In the genomic region with DNA sequence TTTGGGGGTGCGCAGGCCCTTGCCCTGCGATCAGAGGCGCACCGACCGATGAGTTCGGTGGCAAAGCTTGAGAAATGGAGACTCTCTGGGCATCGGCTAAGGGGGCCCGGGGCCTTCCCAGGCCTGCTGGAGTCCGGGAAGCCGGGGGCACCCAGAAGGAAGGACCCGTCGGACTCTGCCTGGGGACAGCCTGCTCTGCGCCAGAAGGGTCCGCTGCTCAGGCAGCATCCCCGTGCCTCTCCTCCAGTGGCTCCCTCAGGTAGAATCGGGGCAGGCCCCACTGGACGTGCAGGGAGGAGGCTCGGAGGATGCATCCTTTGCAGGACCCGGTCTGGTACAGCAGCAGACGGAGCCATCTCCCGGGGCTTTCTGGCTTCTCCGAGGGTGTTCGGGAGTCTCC, we compare ENCODE assay signal across 7 cellular contexts.
DNase-seq lines count a peak whose midpoint lies in the region; ATAC-seq and TF ChIP-seq lines count a peak whose summit lies in the region.
"Not testable (repeated sequence)": the region's sequence is repeated elsewhere in the genome, so short reads cannot be mapped to it uniquely, and the experiment has no call there.

No MANE protein-coding gene starts in this region.

- not testable (repeated sequence) for H3K36me3 ChIP-seq in lung (ENCODE audit: control insufficient read depth in 2 of 2, insufficient read depth in 2 of 2, low read length in 2 of 2); suprapubic skin; aorta (ENCODE audit: control insufficient read depth in 1 of 2, insufficient read depth in 2 of 2, low read length in 1 of 2)

- not testable (repeated sequence) for H3K27me3 ChIP-seq in lung (ENCODE audit: control insufficient read depth, insufficient read depth); suprapubic skin; aorta (ENCODE audit: control insufficient read depth in 1 of 2, insufficient read depth in 2 of 2, low read length in 1 of 2)

- WGBS in lung, 2 donors: 91% methylated on average over 7 of the region's 23 CpGs; no CpG with 5 or more reads in 1 of the 2 donors
- no CpG with 5 or more reads among the region's 23 CpGs for WGBS in suprapubic skin
- 96% methylated on average over 5 of the region's 23 CpGs; no CpG with 5 or more reads in 1 of the 2 donors for WGBS in aorta, 2 donors

- TF ChIP-seq CTCF in lung (IDR thresholded peaks at IDR 0.05; ENCODE audit: control extremely low read depth, extremely low read depth); suprapubic skin (IDR thresholded peaks at IDR 0.05): not testable (repeated sequence)

- H3K4me3 ChIP-seq in lung; suprapubic skin; aorta (ENCODE audit: low read length in 2 of 2): not testable (repeated sequence)

- DNase-seq in activated CD8-positive, alpha-beta memory T cell treated with anti-CD3 and anti-CD28 coated beads for 24 hours: peak; percentile 54
- DNase-seq in activated T-helper 1 cell treated with Interleukin-2 at 50 U/mL for 16 hours (ENCODE audit: low read depth): peak; percentile 2
- peak; percentile 17 for DNase-seq in left cardiac atrium
- peak; percentile 24 for DNase-seq in lung (ENCODE audit: low spot score)
- DNase-seq in posterior vena cava (ENCODE audit: low spot score): peak; percentile 43
- DNase-seq in suprapubic skin (ENCODE audit: low spot score in 2 of 2): peak; percentile 29 to 88
- DNase-seq in aorta: peak; percentile 35 to 67

- H3K27ac ChIP-seq in lung (ENCODE audit: low read depth in 1 of 2, low read length in 1 of 2); suprapubic skin; aorta (ENCODE audit: low read depth in 1 of 2, low read length in 2 of 2): not testable (repeated sequence)

- intact Hi-C loops in left cardiac atrium (cut with DNase I); posterior vena cava (cut with DNase I); aorta (cut with DNase I): not testable (repeated sequence)

- not testable (repeated sequence) for TF ChIP-seq EP300 in suprapubic skin (IDR thresholded peaks at IDR 0.05)

- not testable (repeated sequence) for H3K4me1 ChIP-seq in lung (ENCODE audit: control insufficient read depth in 2 of 2, insufficient read depth in 2 of 2, low read length in 2 of 2); suprapubic skin; aorta (ENCODE audit: control insufficient read depth in 1 of 2, insufficient read depth in 2 of 2, low read length in 2 of 2)

- H3K9me3 ChIP-seq in lung (ENCODE audit: control insufficient read depth in 2 of 2, insufficient read depth in 1 of 2, low read length in 1 of 2); suprapubic skin; aorta (ENCODE audit: control insufficient read depth, low read length): not testable (repeated sequence)

- not testable (repeated sequence) for ATAC-seq in left cardiac atrium; lung (ENCODE audit: insufficient read depth, low FRiP score); aorta (ENCODE audit: low FRiP score)

- TF ChIP-seq POLR2A in suprapubic skin (IDR thresholded peaks at IDR 0.05): not testable (repeated sequence)

Comparison
In these comparisons a context has a peak if more than half of its experiments do, and no peak if none do; other contexts are left out.
1. DNase-seq: peak in every context shown above with its lines; median percentile 58 in suprapubic skin; 54 in activated CD8-positive, alpha-beta memory T cell treated with anti-CD3 and anti-CD28 coated beads for 24 hours; 51 in aorta; 43 in posterior vena cava; 24 in lung; 17 in left cardiac atrium; 2 in activated T-helper 1 cell treated with Interleukin-2 at 50 U/mL for 16 hours.